16 cellular contexts compared by ENCODE assay signal in the genomic region with DNA sequence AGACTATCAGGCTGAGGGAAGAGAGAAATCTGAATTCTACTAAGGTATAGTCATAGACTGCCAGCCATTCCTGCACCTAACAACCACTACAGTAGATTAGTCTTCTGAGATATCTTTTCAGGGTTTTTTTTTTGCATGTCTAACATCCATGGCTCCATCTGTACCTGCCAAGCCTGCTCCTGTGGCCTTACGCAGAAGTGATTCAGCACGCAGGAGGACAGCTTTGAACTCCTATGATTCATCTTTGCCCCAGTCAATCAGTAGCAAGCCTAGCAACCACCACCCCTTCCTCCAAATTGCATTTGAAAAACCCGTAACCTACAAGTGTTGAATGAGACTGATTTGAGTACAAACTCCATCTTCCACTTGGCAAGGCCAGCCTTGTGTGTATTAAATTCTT.
DNase-seq lines count a peak whose midpoint lies in the region; ATAC-seq and TF ChIP-seq lines count a peak whose summit lies in the region.
"Had no signal": no experiment of that assay in that cellular context is flagged by ENCODE, and none has a peak within 500 bp of the region (broad histone marks: within the 10 kb centered on the region; RNA-seq: fewer than 3 reads in every experiment).

No MANE protein-coding gene starts in this region.

- H3K9me3 ChIP-seq in adrenal gland (replicated peaks in 1 of 3), result no peaks in the 10 kb centered on the region
- H3K9me3 ChIP-seq: BLaER1 had no signal

- peak overlapping the region; percentile 78 for H2BK15ac ChIP-seq in mesendoderm (replicated peaks; ENCODE audit: low read depth)

- H3K4me1 ChIP-seq in GM23338 (ENCODE audit: insufficient read depth) (peaks cover 8% of the 10 kb centered on the region; the same call in 1 of the 2 replicates), adrenal gland (replicated peaks in 1 of 2) (no peaks in the 10 kb centered on the region), mesendoderm (ENCODE audit: control insufficient read depth, low read depth, low read length) (no peaks in the 10 kb centered on the region)
- H3K4me1 ChIP-seq: BLaER1 had no signal

- H3K27ac ChIP-seq in GM23338 (ENCODE audit: low read depth), result no peak overlapping the region
- H3K27ac ChIP-seq in adrenal gland, result no peak overlapping the region
- H3K27ac ChIP-seq in mesendoderm (ENCODE audit: low read depth, low read length), result no peak overlapping the region
- H3K27ac ChIP-seq: BLaER1 had no signal

- H3K4me1 Mint-ChIP-seq in GM23338, result peaks cover 8% of the 10 kb centered on the region; the same call in 2 of the 3 replicates
- H3K4me1 Mint-ChIP-seq: CD14-positive monocyte; CD4-positive, alpha-beta memory T cell had no signal

- no peaks in the 10 kb centered on the region for H3K79me2 ChIP-seq in GM23338 (replicated peaks; ENCODE audit: insufficient read depth)
- no peaks in the 10 kb centered on the region for H3K79me2 ChIP-seq in mesendoderm (ENCODE audit: control insufficient read depth, insufficient read depth, low read length)

- H3K9me3 Mint-ChIP-seq in GM23338, result no peaks in the 10 kb centered on the region
- H3K9me3 Mint-ChIP-seq: CD14-positive monocyte had no signal

- H3K56ac ChIP-seq in mesendoderm (ENCODE audit: low read length), result no peak overlapping the region

- no peaks in the 10 kb centered on the region for H3K79me1 ChIP-seq in mesendoderm (ENCODE audit: low read length)

- H3K27ac Mint-ChIP-seq in GM23338, result no peak overlapping the region
- H3K27ac Mint-ChIP-seq: CD14-positive monocyte; CD4-positive, alpha-beta memory T cell had no signal

- TF ChIP-seq CTCF in GM23338 (conservative IDR thresholded peaks at IDR 0.05; ENCODE audit: low read depth in 2 of 2), result no peak
- no peak for TF ChIP-seq CTCF in adrenal gland (IDR thresholded peaks at IDR 0.05)

- H3K36me3 ChIP-seq in GM23338 (ENCODE audit: insufficient read depth) (no peaks in the 10 kb centered on the region), adrenal gland (replicated peaks in 1 of 2) (no peaks in the 10 kb centered on the region), mesendoderm (ENCODE audit: control insufficient read depth, insufficient read depth, low read length) (no peaks in the 10 kb centered on the region)
- H3K36me3 ChIP-seq: BLaER1 had no signal

- 0 out of 2 replicates have a peak overlapping the region, but pooled peaks have one; percentile 11 for H2AFZ ChIP-seq in GM23338

- H4K5ac ChIP-seq in mesendoderm (ENCODE audit: low read length), result no peak overlapping the region

- H3K36me3 Mint-ChIP-seq in GM23338 (ENCODE audit: low read depth), result no peaks in the 10 kb centered on the region
- H3K36me3 Mint-ChIP-seq: CD14-positive monocyte; CD4-positive, alpha-beta memory T cell had no signal

- H2BK5ac ChIP-seq in mesendoderm (ENCODE audit: low read length), result no peak overlapping the region

- H3K9ac ChIP-seq in mesendoderm (ENCODE audit: low read length), result no peak overlapping the region
- H3K9ac ChIP-seq: BLaER1 had no signal

- intact Hi-C loops in adrenal gland (cut with DNase I), result no loop called here

- H2BK120ac ChIP-seq in mesendoderm (ENCODE audit: low read depth, low read length), result no peak overlapping the region

- H3K4me3 Mint-ChIP-seq in GM23338, result no peak overlapping the region
- H3K4me3 Mint-ChIP-seq: CD14-positive monocyte; CD4-positive, alpha-beta memory T cell had no signal

- H3K4ac ChIP-seq in mesendoderm (ENCODE audit: low read depth, low read length), result no peak overlapping the region

- ATAC-seq in GM23338, result no peak
- ATAC-seq in GM18907 (IDR thresholded peaks at IDR 0.05; ENCODE audit: unreplicated experiment), result no peak
- ATAC-seq in left lobe of liver, result no peak
- ATAC-seq: GM12878 had no signal

- no peaks in the 10 kb centered on the region; the same call in none of the 2 replicates for H3K9me2 ChIP-seq in GM23338 (ENCODE audit: insufficient read depth)

- no peak overlapping the region for H3K18ac ChIP-seq in mesendoderm (ENCODE audit: low read length)

- H3F3A ChIP-seq in GM23338 (replicated peaks; ENCODE audit: low read depth), result no peaks in the 10 kb centered on the region

- H2AK5ac ChIP-seq in mesendoderm (ENCODE audit: low read length), result no peak overlapping the region

- H4K20me1 ChIP-seq in GM23338 (replicated peaks; ENCODE audit: insufficient read depth), result no peaks in the 10 kb centered on the region
- H4K20me1 ChIP-seq: BLaER1 had no signal

- H3K4me3 ChIP-seq in GM23338 (no peak overlapping the region), adrenal gland (no peak overlapping the region), mesendoderm (ENCODE audit: low read length) (no peak overlapping the region)
- H3K4me3 ChIP-seq: BLaER1, GM12878 had no signal

- H3K27me3 ChIP-seq in GM23338 (ENCODE audit: insufficient read depth), result no peaks in the 10 kb centered on the region
- no peaks in the 10 kb centered on the region for H3K27me3 ChIP-seq in adrenal gland
- no peaks in the 10 kb centered on the region for H3K27me3 ChIP-seq in mesendoderm (ENCODE audit: insufficient read depth, low read length, poor library complexity)
- H3K27me3 ChIP-seq: BLaER1 had no signal

- H3K4me2 ChIP-seq in GM23338 (no peak overlapping the region), mesendoderm (ENCODE audit: low read length) (no peak overlapping the region)
- H3K4me2 ChIP-seq: BLaER1 had no signal

- no peak for DNase-seq in GM23338 (ENCODE audit: low spot score)
- DNase-seq in adrenal gland, result peak; percentile 20 to 57 (median 37)
- DNase-seq in mesendoderm, result no peak
- DNase-seq in left lobe of liver (ENCODE audit: low spot score), result no peak
- no peak for DNase-seq in GDM1 (lab: John Stamatoyannopoulos, UW)
- DNase-seq in nucleus accumbens (lab: John Stamatoyannopoulos, UW), result no peak
- DNase-seq: 8988T; CD4-positive, alpha-beta memory T cell; DMS79 treated with DMSO at 0.1 percent for 48 hours; GOT3; H7; IMR-90 had no signal

- no peak for TF ChIP-seq POLR2A in adrenal gland (IDR thresholded peaks at IDR 0.05)

- H4K8ac ChIP-seq in mesendoderm (ENCODE audit: low read depth, low read length), result no peak overlapping the region

- WGBS in adrenal gland, 4 donors, result 52 to 71% (median 56%) methylated on average over 3 of the region's 3 CpGs
- no CpG with 5 or more reads among the region's 3 CpGs for WGBS in mesendoderm (ENCODE audit: extremely low coverage, insufficient coverage, low lambda C conversion rate)

- H3K23ac ChIP-seq in mesendoderm (ENCODE audit: low read length), result no peak overlapping the region

- peaks cover 2% of the 10 kb centered on the region for H3K27me3 Mint-ChIP-seq in GM23338 (ENCODE audit: insufficient read depth, low read depth, poor library complexity)
- H3K27me3 Mint-ChIP-seq: CD4-positive, alpha-beta memory T cell had no signal

TF ChIP-seq in GM23338, 12 proteins besides CTCF, POLR2A, EP300 and RAD21:
- TF ChIP-seq STAT1 (IDR thresholded peaks at IDR 0.05; ENCODE audit: unreplicated experiment) (no peak), NANOG (IDR thresholded peaks at IDR 0.05; ENCODE audit: borderline replicate concordance) (no peak), EZH2 (IDR thresholded peaks at IDR 0.05; ENCODE audit: low read depth, unreplicated experiment) (no peak), ZNF331 (CRISPR knock-in tag; IDR thresholded peaks at IDR 0.05; ENCODE audit: low read depth) (no peak)
- TF ChIP-seq, protein P1, sequence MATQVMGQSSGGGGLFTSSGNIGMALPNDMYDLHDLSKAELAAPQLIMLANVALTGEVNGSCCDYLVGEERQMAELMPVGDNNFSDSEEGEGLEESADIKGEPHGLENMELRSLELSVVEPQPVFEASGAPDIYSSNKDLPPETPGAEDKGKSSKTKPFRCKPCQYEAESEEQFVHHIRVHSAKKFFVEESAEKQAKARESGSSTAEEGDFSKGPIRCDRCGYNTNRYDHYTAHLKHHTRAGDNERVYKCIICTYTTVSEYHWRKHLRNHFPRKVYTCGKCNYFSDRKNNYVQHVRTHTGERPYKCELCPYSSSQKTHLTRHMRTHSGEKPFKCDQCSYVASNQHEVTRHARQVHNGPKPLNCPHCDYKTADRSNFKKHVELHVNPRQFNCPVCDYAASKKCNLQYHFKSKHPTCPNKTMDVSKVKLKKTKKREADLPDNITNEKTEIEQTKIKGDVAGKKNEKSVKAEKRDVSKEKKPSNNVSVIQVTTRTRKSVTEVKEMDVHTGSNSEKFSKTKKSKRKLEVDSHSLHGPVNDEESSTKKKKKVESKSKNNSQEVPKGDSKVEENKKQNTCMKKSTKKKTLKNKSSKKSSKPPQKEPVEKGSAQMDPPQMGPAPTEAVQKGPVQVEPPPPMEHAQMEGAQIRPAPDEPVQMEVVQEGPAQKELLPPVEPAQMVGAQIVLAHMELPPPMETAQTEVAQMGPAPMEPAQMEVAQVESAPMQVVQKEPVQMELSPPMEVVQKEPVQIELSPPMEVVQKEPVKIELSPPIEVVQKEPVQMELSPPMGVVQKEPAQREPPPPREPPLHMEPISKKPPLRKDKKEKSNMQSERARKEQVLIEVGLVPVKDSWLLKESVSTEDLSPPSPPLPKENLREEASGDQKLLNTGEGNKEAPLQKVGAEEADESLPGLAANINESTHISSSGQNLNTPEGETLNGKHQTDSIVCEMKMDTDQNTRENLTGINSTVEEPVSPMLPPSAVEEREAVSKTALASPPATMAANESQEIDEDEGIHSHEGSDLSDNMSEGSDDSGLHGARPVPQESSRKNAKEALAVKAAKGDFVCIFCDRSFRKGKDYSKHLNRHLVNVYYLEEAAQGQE (IDR thresholded peaks at IDR 0.05; ENCODE audit: unreplicated experiment), result no peak
TF ChIP-seq in GM23338: peak in this region for 0.

Comparison
In these comparisons a context has a peak if more than half of its experiments do, and no peak if none do; other contexts are left out.
1. DNase-seq: peak in adrenal gland (7 of 7); none in GM23338 (single experiment), mesendoderm (single experiment), left lobe of liver (single experiment), GDM1 (single experiment) and nucleus accumbens (0 of 56).